10 cellular contexts compared by ENCODE assay signal in genomic region chr16:11253009-11253994, GRCh38. TPM values are rescaled to one million over a fixed set of nuclear protein-coding genes. Genes with fewer than 3 reads are reported as not detected.
A peak's percentile ranks its signal among the peaks of the same experiment; 100 is the strongest.
DNase-seq lines count a peak whose midpoint lies in the region; ATAC-seq, FAIRE-seq and TF ChIP-seq lines count a peak whose summit lies in the region.
"Had no signal": no experiment of that assay in that cellular context is flagged by ENCODE, and none has a peak within 500 bp of the region (broad histone marks: within the 10 kb centered on the region; RNA-seq: fewer than 3 reads in every experiment).

No MANE protein-coding gene starts in this region.

- peak overlapping the region; percentile 65 to 95 (median 88) for H3K4me3 Mint-ChIP-seq in naive B cell

- no peaks in the 10 kb centered on the region for H3K27me3 ChIP-seq in BLaER1
- H3K27me3 ChIP-seq in PC-3 (ENCODE audit: low read length), result no peaks in the 10 kb centered on the region
- H3K27me3 ChIP-seq in adrenal gland, result no peaks in the 10 kb centered on the region
- H3K27me3 ChIP-seq in pancreas, result no peaks in the 10 kb centered on the region

- no peaks in the 10 kb centered on the region for H3K9me2 ChIP-seq in PC-3 (replicated peaks; ENCODE audit: low read length)

- peaks cover 36 to 49% (median 40%) of the 10 kb centered on the region in 3 donors for H3K4me1 Mint-ChIP-seq in naive B cell

- peaks cover 6 to 20% of the 10 kb centered on the region in 2 donors for H3K36me3 Mint-ChIP-seq in naive B cell

- H3K79me2 ChIP-seq in PC-3 (ENCODE audit: low read length), result peaks cover 26% of the 10 kb centered on the region
- H3K79me2 ChIP-seq: parathyroid adenoma had no signal

- no peaks in the 10 kb centered on the region for H3F3A ChIP-seq in PC-3 (ENCODE audit: low read length, unreplicated experiment)

- peak overlapping the region; percentile 98 for H3K4me2 ChIP-seq in BLaER1
- peak overlapping the region; percentile 98 for H3K4me2 ChIP-seq in PC-3 (ENCODE audit: low read length)

- BruUV-seq in PC-3 (replicated peaks; lab: Mats Ljungman, UMichigan), result no TSS peak

- peak overlapping the region; percentile 85 for H3K9ac ChIP-seq in BLaER1
- no peak overlapping the region for H3K9ac ChIP-seq in PC-3 (ENCODE audit: low read length)
- H3K9ac ChIP-seq: parathyroid adenoma had no signal

- FAIRE-seq in pancreas (lab: Jason Lieb, UNC), result no peak

- H3K27ac Mint-ChIP-seq in naive B cell, result peak overlapping the region in 4 of 6 donors; percentile 43 to 91 (median 58)

- ATAC-seq in PC-3 (no peak), naive B cell (ENCODE audit: low read depth in 2 of 2) (no peak), pancreas (no peak)

- H3K27ac ChIP-seq in BLaER1, result peak overlapping the region; percentile 79
- H3K27ac ChIP-seq in PC-3 (ENCODE audit: low read length), result no peak overlapping the region
- no peak overlapping the region for H3K27ac ChIP-seq in adrenal gland
- no peak overlapping the region for H3K27ac ChIP-seq in pancreas
- H3K27ac ChIP-seq: parathyroid adenoma had no signal

- TF ChIP-seq CTCF in PC-3 (conservative IDR thresholded peaks at IDR 0.05; ENCODE audit: low read depth, low read length), result no peak
- TF ChIP-seq CTCF in astrocyte of the cerebellum (IDR thresholded peaks at IDR 0.05; ENCODE audit: low read depth, low read length, missing control alignments), result no peak
- no peak for TF ChIP-seq CTCF in adrenal gland (IDR thresholded peaks at IDR 0.05)
- no peak for TF ChIP-seq CTCF in pancreas (IDR thresholded peaks at IDR 0.05)

- H3K9me3 ChIP-seq in BLaER1 (no peaks in the 10 kb centered on the region), PC-3 (ENCODE audit: low read length) (no peaks in the 10 kb centered on the region), adrenal gland (replicated peaks in 1 of 3) (no peaks in the 10 kb centered on the region), pancreas (no peaks in the 10 kb centered on the region)

- DNase-seq in PC-3 (no peak), astrocyte of the cerebellum (ENCODE audit: low read depth) (no peak), naive B cell (no peak), NCI-H524 (lab: John Stamatoyannopoulos, UW) (no peak), adrenal gland (no peak), pancreas (no peak), NCI-H226 (no peak)

- H3K4me3 ChIP-seq in BLaER1, result peak overlapping the region; percentile 75
- H3K4me3 ChIP-seq in PC-3 (ENCODE audit: low read length), result peak overlapping the region; percentile 82; the same call in 1 of the 2 replicates
- H3K4me3 ChIP-seq in astrocyte of the cerebellum (ENCODE audit: low read depth, low read length), result peak overlapping the region; percentile 74
- H3K4me3 ChIP-seq in adrenal gland, result peak overlapping the region in 1 of 4 donors; percentile 17
- peak overlapping the region in 1 of 4 donors; percentile 72 for H3K4me3 ChIP-seq in pancreas

- in situ Hi-C loops in astrocyte of the cerebellum (cut with HindIII; ENCODE audit: low sequenced_read_pairs), result no loop called here

- intact Hi-C loops in PC-3 (cut with micrococcal nuclease), result loop anchor here (10.0 kb wide), 1 partner anchor 119 kb away; no protein-coding TSS in a partner anchor
- intact Hi-C loops in adrenal gland (cut with DNase I), result loop anchor here (10.0 kb wide), 2 partner anchors 101 to 119 kb away; no protein-coding TSS in a partner anchor
- intact Hi-C loops in pancreas (cut with DNase I), result loop anchor here in 1 of 3 donors (5.0 kb wide), 1 partner anchor 286 kb away; no protein-coding TSS in a partner anchor

- WGBS in adrenal gland, 4 donors, result 87 to 95% (median 91%) methylated on average over 4 to 5 of the region's 5 CpGs
- 79 to 84% methylated on average over 5 of the region's 5 CpGs for WGBS in pancreas, 2 donors

- no peaks in the 10 kb centered on the region for H3K9me3 Mint-ChIP-seq in naive B cell

- no peaks in the 10 kb centered on the region for H3K27me3 Mint-ChIP-seq in naive B cell

- peaks cover 67% of the 10 kb centered on the region for H3K4me1 ChIP-seq in BLaER1
- peaks cover 21% of the 10 kb centered on the region for H3K4me1 ChIP-seq in PC-3 (ENCODE audit: insufficient read depth, low read length)
- H3K4me1 ChIP-seq in adrenal gland (replicated peaks in 1 of 2), result peaks cover 0 to 21% of the 10 kb centered on the region in 2 donors
- peaks cover 0 to 9% (median 0%) of the 10 kb centered on the region in 3 donors for H3K4me1 ChIP-seq in pancreas

- no peak for TF ChIP-seq POLR2A in adrenal gland (IDR thresholded peaks at IDR 0.05)

- H4K20me1 ChIP-seq in BLaER1 (peaks cover 46% of the 10 kb centered on the region), PC-3 (ENCODE audit: low read length) (peaks cover 22% of the 10 kb centered on the region)

- no peak overlapping the region for H2AFZ ChIP-seq in PC-3 (ENCODE audit: low read length)
- H2AFZ ChIP-seq: parathyroid adenoma had no signal

- H3K36me3 ChIP-seq in BLaER1 (no peaks in the 10 kb centered on the region), PC-3 (ENCODE audit: low read depth, low read length) (no peaks in the 10 kb centered on the region), adrenal gland (replicated peaks in 1 of 2) (no peaks in the 10 kb centered on the region), pancreas (no peaks in the 10 kb centered on the region)

- CTCF ChIA-PET in PC-3 (lab: Charles Lee), result no interaction called here

- POLR2A ChIA-PET in PC-3 (lab: Charles Lee; ENCODE audit: unreplicated experiment), result no interaction called here

RNA-seq across cellular contexts. Expression of gene SOCS1, which starts 2.7 kb away (rescaled TPM):
- total RNA-seq in PC-3 (2014; rRNA removed) (12.5 and 15.5 TPM in 2 replicates), adrenal gland (1 to 10 TPM; 1.6 to 8.3 (median 5.1) TPM), pancreas (1 to 10 TPM; 1.3 to 7.9 (median 1.8) TPM)
- polyA plus RNA-seq in naive B cell (ENCODE audit: low read depth in 6 of 6) (10 to 100 TPM; 19.8 to 62.0 (median 32.5) TPM), adrenal gland (10 to 100 TPM in 1 of 3 donors, 1 to 10 TPM in 1, under 1 TPM in 1; 0.53 to 11.9 (median 6.0) TPM), pancreas (1 to 10 TPM; 4.6 to 5.7 TPM)

RNA-seq across cellular contexts. Expression of gene TNP2, which starts 15.8 kb away (rescaled TPM):
- not detected in 2 replicates for total RNA-seq in PC-3 (2014; rRNA removed)
- not detected for polyA plus RNA-seq in naive B cell (ENCODE audit: low read depth in 6 of 6)
- not detected for total RNA-seq in adrenal gland
- not detected for polyA plus RNA-seq in adrenal gland
- total RNA-seq in pancreas, result not detected
- polyA plus RNA-seq in pancreas, result not detected
- total RNA-seq: T-helper 2 cell treated with Interferon-gamma antibody and Interleukin-4, amounts not matched to agents 100 ng/mL and 5 ng/mL, for 36 hours had no signal

RNA-seq across cellular contexts. Expression of gene PRM3, which starts 20.1 kb away (rescaled TPM):
- not detected in 2 replicates for total RNA-seq in PC-3 (2014; rRNA removed)
- polyA plus RNA-seq in naive B cell (ENCODE audit: low read depth in 6 of 6), result not detected
- not detected for total RNA-seq in adrenal gland
- not detected for polyA plus RNA-seq in adrenal gland
- not detected for total RNA-seq in pancreas
- not detected for polyA plus RNA-seq in pancreas
- total RNA-seq: T-helper 2 cell treated with Interferon-gamma antibody and Interleukin-4, amounts not matched to agents 100 ng/mL and 5 ng/mL, for 36 hours had no signal

RNA-seq across cellular contexts. Expression of gene PRM2, which starts 23.0 kb away (rescaled TPM):
- not detected in 2 replicates for total RNA-seq in PC-3 (2014; rRNA removed)
- polyA plus RNA-seq in naive B cell (ENCODE audit: low read depth in 6 of 6), result not detected
- not detected for total RNA-seq in adrenal gland
- polyA plus RNA-seq in adrenal gland, result not detected
- not detected for total RNA-seq in pancreas
- polyA plus RNA-seq in pancreas, result not detected
- total RNA-seq: T-helper 2 cell treated with Interferon-gamma antibody and Interleukin-4, amounts not matched to agents 100 ng/mL and 5 ng/mL, for 36 hours had no signal

RNA-seq across cellular contexts. Expression of gene PRM1, which starts 27.8 kb away (rescaled TPM):
- total RNA-seq in PC-3 (2014; rRNA removed), result not detected in 2 replicates
- polyA plus RNA-seq in naive B cell (ENCODE audit: low read depth in 6 of 6), result not detected
- not detected for total RNA-seq in adrenal gland
- polyA plus RNA-seq in adrenal gland, result not detected
- total RNA-seq in pancreas, result not detected
- polyA plus RNA-seq in pancreas, result not detected
- total RNA-seq: T-helper 2 cell treated with Interferon-gamma antibody and Interleukin-4, amounts not matched to agents 100 ng/mL and 5 ng/mL, for 36 hours had no signal
